1 cellular context compared by ENCODE assay signal in the genomic region with DNA sequence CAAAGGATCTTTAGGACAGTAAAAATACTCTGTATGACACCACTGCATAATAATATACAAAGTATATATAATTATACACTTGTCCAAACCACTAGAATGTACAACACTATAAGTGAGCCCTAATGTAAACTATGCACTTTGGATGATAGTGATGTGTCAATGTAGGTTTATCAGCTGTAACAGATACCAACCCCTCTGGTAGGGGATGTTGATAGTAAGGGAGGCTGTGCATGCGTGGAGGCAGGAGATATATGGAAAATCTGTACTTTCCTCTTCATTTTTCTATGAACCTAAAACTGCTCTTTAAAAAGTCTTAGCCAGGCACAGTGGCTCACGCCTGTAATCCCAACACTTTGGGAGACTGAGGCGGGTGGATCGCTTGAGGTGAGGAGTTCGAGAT.
TF ChIP-seq lines count a peak whose summit lies in the region.

No MANE protein-coding gene starts in this region.

TF ChIP-seq in K562, 482 proteins besides CTCF, POLR2A, EP300 and RAD21 (continued from another document):
- TF ChIP-seq, protein P1, sequence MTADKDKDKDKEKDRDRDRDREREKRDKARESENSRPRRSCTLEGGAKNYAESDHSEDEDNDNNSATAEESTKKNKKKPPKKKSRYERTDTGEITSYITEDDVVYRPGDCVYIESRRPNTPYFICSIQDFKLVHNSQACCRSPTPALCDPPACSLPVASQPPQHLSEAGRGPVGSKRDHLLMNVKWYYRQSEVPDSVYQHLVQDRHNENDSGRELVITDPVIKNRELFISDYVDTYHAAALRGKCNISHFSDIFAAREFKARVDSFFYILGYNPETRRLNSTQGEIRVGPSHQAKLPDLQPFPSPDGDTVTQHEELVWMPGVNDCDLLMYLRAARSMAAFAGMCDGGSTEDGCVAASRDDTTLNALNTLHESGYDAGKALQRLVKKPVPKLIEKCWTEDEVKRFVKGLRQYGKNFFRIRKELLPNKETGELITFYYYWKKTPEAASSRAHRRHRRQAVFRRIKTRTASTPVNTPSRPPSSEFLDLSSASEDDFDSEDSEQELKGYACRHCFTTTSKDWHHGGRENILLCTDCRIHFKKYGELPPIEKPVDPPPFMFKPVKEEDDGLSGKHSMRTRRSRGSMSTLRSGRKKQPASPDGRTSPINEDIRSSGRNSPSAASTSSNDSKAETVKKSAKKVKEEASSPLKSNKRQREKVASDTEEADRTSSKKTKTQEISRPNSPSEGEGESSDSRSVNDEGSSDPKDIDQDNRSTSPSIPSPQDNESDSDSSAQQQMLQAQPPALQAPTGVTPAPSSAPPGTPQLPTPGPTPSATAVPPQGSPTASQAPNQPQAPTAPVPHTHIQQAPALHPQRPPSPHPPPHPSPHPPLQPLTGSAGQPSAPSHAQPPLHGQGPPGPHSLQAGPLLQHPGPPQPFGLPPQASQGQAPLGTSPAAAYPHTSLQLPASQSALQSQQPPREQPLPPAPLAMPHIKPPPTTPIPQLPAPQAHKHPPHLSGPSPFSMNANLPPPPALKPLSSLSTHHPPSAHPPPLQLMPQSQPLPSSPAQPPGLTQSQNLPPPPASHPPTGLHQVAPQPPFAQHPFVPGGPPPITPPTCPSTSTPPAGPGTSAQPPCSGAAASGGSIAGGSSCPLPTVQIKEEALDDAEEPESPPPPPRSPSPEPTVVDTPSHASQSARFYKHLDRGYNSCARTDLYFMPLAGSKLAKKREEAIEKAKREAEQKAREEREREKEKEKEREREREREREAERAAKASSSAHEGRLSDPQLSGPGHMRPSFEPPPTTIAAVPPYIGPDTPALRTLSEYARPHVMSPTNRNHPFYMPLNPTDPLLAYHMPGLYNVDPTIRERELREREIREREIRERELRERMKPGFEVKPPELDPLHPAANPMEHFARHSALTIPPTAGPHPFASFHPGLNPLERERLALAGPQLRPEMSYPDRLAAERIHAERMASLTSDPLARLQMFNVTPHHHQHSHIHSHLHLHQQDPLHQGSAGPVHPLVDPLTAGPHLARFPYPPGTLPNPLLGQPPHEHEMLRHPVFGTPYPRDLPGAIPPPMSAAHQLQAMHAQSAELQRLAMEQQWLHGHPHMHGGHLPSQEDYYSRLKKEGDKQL (CRISPR knock-in tag; IDR thresholded peaks at IDR 0.05; ENCODE audit: borderline replicate concordance), result no peak
